Comparison of ENCODE assay signal across 23 cellular contexts in genomic region chr1:182968151-182968741, GRCh38. TPM values are rescaled to one million over a fixed set of nuclear protein-coding genes. Genes with fewer than 3 reads are reported as not detected.
A peak's percentile ranks its signal among the peaks of the same experiment; 100 is the strongest.
DNase-seq lines count a peak whose midpoint lies in the region; ATAC-seq, FAIRE-seq and TF ChIP-seq lines count a peak whose summit lies in the region.
"Had no signal": no experiment of that assay in that cellular context is flagged by ENCODE, and none has a peak within 500 bp of the region (broad histone marks: within the 10 kb centered on the region; RNA-seq: fewer than 3 reads in every experiment).

No MANE protein-coding gene starts in this region.

- H3K4me3 ChIP-seq in keratinocyte (ENCODE audit: control insufficient read depth in 2 of 3, extremely low read depth in 1 of 3, insufficient read depth in 2 of 3, low read depth in 1 of 3, low read length in 3 of 3): peak overlapping the region in 1 of 3 experiments; percentile 32
- H3K4me3 ChIP-seq: lower lobe of right lung, upper lobe of left lung had no signal

- TF ChIP-seq CTCF in 22Rv1 (IDR thresholded peaks at IDR 0.05) (no peak), HFFc6 (IDR thresholded peaks at IDR 0.05) (no peak), VCaP (conservative IDR thresholded peaks at IDR 0.05) (no peak), keratinocyte (optimal IDR thresholded peaks at IDR 0.05 in 1 of 3, IDR thresholded peaks at IDR 0.05 in 1 of 3, conservative IDR thresholded peaks at IDR 0.05 in 1 of 3; ENCODE audit: extremely low read depth in 1 of 3, insufficient read depth in 2 of 3, low read length in 3 of 3) (no peak)

- FAIRE-seq in keratinocyte (lab: Jason Lieb, UNC): peak; percentile 51

- H3K36me3 ChIP-seq in keratinocyte (ENCODE audit: control insufficient read depth in 2 of 2, extremely low read depth in 1 of 2, insufficient read depth in 2 of 2, low read length in 2 of 2): no peaks in the 10 kb centered on the region
- H3K36me3 ChIP-seq: lower lobe of right lung, upper lobe of left lung had no signal

- H3K4me2 ChIP-seq in keratinocyte (ENCODE audit: control insufficient read depth, extremely low read depth, insufficient read depth, low read depth, low read length): peak overlapping the region; percentile 58

- no peaks in the 10 kb centered on the region for H3K27me3 Mint-ChIP-seq in HFFc6 (ENCODE audit: insufficient read depth)

- H2AFZ ChIP-seq in keratinocyte (ENCODE audit: control insufficient read depth, low read length): peak overlapping the region; percentile 27

- no peaks in the 10 kb centered on the region for H3K36me3 Mint-ChIP-seq in HFFc6 (ENCODE audit: low read depth)
- H3K36me3 Mint-ChIP-seq: activated naive CD8-positive, alpha-beta T cell; CD8-positive, alpha-beta T cell; naive B cell had no signal

- no peak for ATAC-seq in GM19455 (IDR thresholded peaks at IDR 0.05; ENCODE audit: unreplicated experiment)
- ATAC-seq in HG03025 (IDR thresholded peaks at IDR 0.05; ENCODE audit: low FRiP score, unreplicated experiment): no peak
- ATAC-seq: CD8-positive, alpha-beta T cell; lower lobe of right lung; stimulated activated naive CD8-positive, alpha-beta T cell treated with anti-CD3 and anti-CD28 coated beads, Interleukin-15, Interleukin-2, amounts not matched to agents 100 U/mL and 50 U/mL, for 24 hours had no signal

- DNase-seq in HFFc6 (peak; percentile 42), keratinocyte (ENCODE audit: low read depth, low spot score) (peak; percentile 19), SW 1271 (lab: John Stamatoyannopoulos, UW) (no peak)
- no peak for DNase-seq in activated naive CD4-positive, alpha-beta T cell (lab: John Stamatoyannopoulos, UW)
- DNase-seq: activated CD4-positive, alpha-beta memory T cell treated with anti-CD3 and anti-CD28 coated beads, Interleukin-2, amount 10 ng/mL, durations not matched to agents 7 days and 5 days; activated T-cell treated with anti-CD3 and anti-CD28 coated beads, Interleukin-2, amount 50 U/mL, for 48 hours; CD8-positive, alpha-beta T cell; Karpas-422; lower lobe of right lung; naive B cell; NCI-H1694 treated with DMSO at 0.1 percent for 48 hours; NCI-H510A treated with DMSO at 0.1 percent for 48 hours; OCI-M1; stimulated activated CD4-positive, alpha-beta T cell treated with anti-CD3 and anti-CD28 coated beads, Interleukin-15, amount 100 ng/mL, for 24 hours; stimulated activated naive CD8-positive, alpha-beta T cell treated with anti-CD3 and anti-CD28 coated beads, Interleukin-15, Interleukin-2, amounts not matched to agents 100 U/mL and 50 U/mL, for 24 hours; upper lobe of left lung had no signal

- H3K27ac Mint-ChIP-seq in HFFc6: no peak overlapping the region
- H3K27ac Mint-ChIP-seq: activated CD4-positive, alpha-beta memory T cell treated with anti-CD3 and anti-CD28 coated beads, Interleukin-2, amount 10 ng/mL, durations not matched to agents 7 days and 5 days; activated naive CD8-positive, alpha-beta T cell; CD8-positive, alpha-beta T cell had no signal

- H3K4me1 Mint-ChIP-seq in HFFc6 (ENCODE audit: low read depth): peaks cover 19% of the 10 kb centered on the region
- H3K4me1 Mint-ChIP-seq: activated CD4-positive, alpha-beta memory T cell treated with anti-CD3 and anti-CD28 coated beads, Interleukin-2, amount 10 ng/mL, durations not matched to agents 7 days and 5 days; central memory CD8-positive, alpha-beta T cell; naive B cell had no signal

- peaks cover 2% of the 10 kb centered on the region for H3K9me1 ChIP-seq in keratinocyte (ENCODE audit: control insufficient read depth, extremely low read depth, insufficient read depth, low read length)

- no peak overlapping the region for H3K4me3 Mint-ChIP-seq in HFFc6
- H3K4me3 Mint-ChIP-seq: activated CD4-positive, alpha-beta memory T cell treated with anti-CD3 and anti-CD28 coated beads, Interleukin-2, amount 10 ng/mL, durations not matched to agents 7 days and 5 days; activated naive CD8-positive, alpha-beta T cell; CD8-positive, alpha-beta T cell; central memory CD8-positive, alpha-beta T cell; naive B cell had no signal

- H3K4me1 ChIP-seq in keratinocyte (ENCODE audit: control insufficient read depth, extremely low read depth, insufficient read depth, low read length): peaks cover 22% of the 10 kb centered on the region
- H3K4me1 ChIP-seq: lower lobe of right lung, upper lobe of left lung had no signal

- H3K27ac ChIP-seq in 22Rv1 (peak overlapping the region; percentile 52), VCaP (peak overlapping the region; percentile 78), keratinocyte (ENCODE audit: control insufficient read depth, insufficient read depth, low read length) (no peak overlapping the region)
- H3K27ac ChIP-seq: lower lobe of right lung, upper lobe of left lung had no signal

- no peak overlapping the region for H3K9ac ChIP-seq in keratinocyte (ENCODE audit: control insufficient read depth, extremely low read depth, insufficient read depth, low read length)

- no peaks in the 10 kb centered on the region for H3K9me3 Mint-ChIP-seq in HFFc6
- H3K9me3 Mint-ChIP-seq: activated CD4-positive, alpha-beta memory T cell treated with anti-CD3 and anti-CD28 coated beads, Interleukin-2, amount 10 ng/mL, durations not matched to agents 7 days and 5 days; CD8-positive, alpha-beta T cell; central memory CD8-positive, alpha-beta T cell; naive B cell had no signal

- H3K79me2 ChIP-seq in keratinocyte (ENCODE audit: control insufficient read depth, insufficient read depth, low read length): no peaks in the 10 kb centered on the region

- no peaks in the 10 kb centered on the region for H3K27me3 ChIP-seq in keratinocyte (ENCODE audit: control insufficient read depth, extremely low read depth, insufficient read depth, low read length)
- H3K27me3 ChIP-seq: upper lobe of left lung had no signal

- H3K9me3 ChIP-seq in keratinocyte (ENCODE audit: control insufficient read depth, low read depth, low read length): no peaks in the 10 kb centered on the region
- H3K9me3 ChIP-seq: lower lobe of right lung, upper lobe of left lung had no signal

- dilution Hi-C loops in keratinocyte (cut with MboI; ENCODE audit: extremely low pct_ligation_motif_present, low sequenced_read_pairs): no loop called here

- no peaks in the 10 kb centered on the region for H4K20me1 ChIP-seq in keratinocyte (ENCODE audit: control insufficient read depth, extremely low read depth, insufficient read depth, low read length)

RNA-seq across cellular contexts. Expression of gene SHCBP1L, which starts 15.3 kb away (rescaled TPM):
- total RNA-seq in HFFc6 (2021; fragmentation: NEBNext Ultra II Directional; extraction: Animal tissue kit (Norgen Biotek cat#: 25700)): not detected
- polyA plus RNA-seq in keratinocyte: not detected in 3 replicates
- polyA plus RNA-seq in keratinocyte (2011; ENCODE audit: low read depth): not detected
- polyA plus RNA-seq in keratinocyte (2011; cell fraction: cytosol; rRNA removed): not detected in 2 replicates
- polyA plus RNA-seq in keratinocyte (2011; cell fraction: nucleus; rRNA removed): not detected in 2 replicates
- not detected in 2 replicates for polyA plus RNA-seq in keratinocyte (2012; ENCODE audit: low replicate concordance)
- not detected in 3 replicates for polyA minus RNA-seq in keratinocyte
- polyA minus RNA-seq in keratinocyte (2011; cell fraction: cytosol; rRNA and poly(A)+ RNA removed): not detected
- polyA minus RNA-seq in keratinocyte (2011; cell fraction: nucleus; rRNA and poly(A)+ RNA removed): not detected in 2 replicates
- total RNA-seq: activated CD4-positive, alpha-beta memory T cell treated with anti-CD3 and anti-CD28 coated beads, Interleukin-2, amount 10 ng/mL, durations not matched to agents 7 days and 5 days; CD8-positive, alpha-beta T cell; lower lobe of right lung; pulmonary artery endothelial cell; upper lobe of left lung had no signal

RNA-seq across cellular contexts. Expression of gene LAMC1, which starts 55.0 kb away (rescaled TPM):
- total RNA-seq in HFFc6 (2021; fragmentation: NEBNext Ultra II Directional; extraction: Animal tissue kit (Norgen Biotek cat#: 25700)): 100 to 1,000 TPM; 352 to 465 (median 393) TPM
- 40.9 to 76.4 TPM (median 66.6 TPM) in 3 replicates for polyA plus RNA-seq in keratinocyte
- polyA plus RNA-seq in keratinocyte (2011; ENCODE audit: low read depth): 211 TPM
- polyA plus RNA-seq in keratinocyte (2011; cell fraction: cytosol; rRNA removed): 25.4 and 28.6 TPM in 2 replicates
- 140 and 179 TPM in 2 replicates for polyA plus RNA-seq in keratinocyte (2011; cell fraction: nucleus; rRNA removed)
- polyA plus RNA-seq in keratinocyte (2012; ENCODE audit: low replicate concordance): 22.0 and 71.3 TPM in 2 replicates
- 69.5 to 154 TPM (median 153 TPM) in 3 replicates for polyA minus RNA-seq in keratinocyte
- 52.0 TPM for polyA minus RNA-seq in keratinocyte (2011; cell fraction: cytosol; rRNA and poly(A)+ RNA removed)
- 139 and 261 TPM in 2 replicates for polyA minus RNA-seq in keratinocyte (2011; cell fraction: nucleus; rRNA and poly(A)+ RNA removed)

Comparison
In these comparisons a context has a peak if more than half of its experiments do, and no peak if none do; other contexts are left out.
1. DNase-seq: peak in HFFc6 (single experiment) and keratinocyte (single experiment); none in SW 1271 (0 of 2) and activated naive CD4-positive, alpha-beta T cell (0 of 4).